ENCODE assay signal across 1 cellular context in genomic region chr6:24666097-24666615, GRCh38.
TF ChIP-seq lines count a peak whose summit lies in the region.

No MANE protein-coding gene starts in this region.

TF ChIP-seq in HepG2, 621 proteins besides CTCF, POLR2A, EP300 and RAD21 (continues in another document):
- no peak for TF ChIP-seq SNRNP70 (IDR thresholded peaks at IDR 0.05; ENCODE audit: low read depth, low read length)
- no peak for TF ChIP-seq ZNF350 (CRISPR knock-in tag; IDR thresholded peaks at IDR 0.05; ENCODE audit: borderline replicate concordance, low read depth)
- TF ChIP-seq POLR2AphosphoS2 (IDR thresholded peaks at IDR 0.05; ENCODE audit: low read depth, low read length): no peak
- TF ChIP-seq USF2 (IDR thresholded peaks at IDR 0.05; ENCODE audit: low read depth, low read length): no peak
- TF ChIP-seq USF2 (CRISPR knock-in tag; IDR thresholded peaks at IDR 0.05; ENCODE audit: borderline replicate concordance): no peak; the same call in 1 of the 2 replicates
- no peak for TF ChIP-seq PCBP2 (optimal IDR thresholded peaks at IDR 0.05; ENCODE audit: low read depth, low read length, poor library complexity, severe bottlenecking)
- TF ChIP-seq, protein P1, sequence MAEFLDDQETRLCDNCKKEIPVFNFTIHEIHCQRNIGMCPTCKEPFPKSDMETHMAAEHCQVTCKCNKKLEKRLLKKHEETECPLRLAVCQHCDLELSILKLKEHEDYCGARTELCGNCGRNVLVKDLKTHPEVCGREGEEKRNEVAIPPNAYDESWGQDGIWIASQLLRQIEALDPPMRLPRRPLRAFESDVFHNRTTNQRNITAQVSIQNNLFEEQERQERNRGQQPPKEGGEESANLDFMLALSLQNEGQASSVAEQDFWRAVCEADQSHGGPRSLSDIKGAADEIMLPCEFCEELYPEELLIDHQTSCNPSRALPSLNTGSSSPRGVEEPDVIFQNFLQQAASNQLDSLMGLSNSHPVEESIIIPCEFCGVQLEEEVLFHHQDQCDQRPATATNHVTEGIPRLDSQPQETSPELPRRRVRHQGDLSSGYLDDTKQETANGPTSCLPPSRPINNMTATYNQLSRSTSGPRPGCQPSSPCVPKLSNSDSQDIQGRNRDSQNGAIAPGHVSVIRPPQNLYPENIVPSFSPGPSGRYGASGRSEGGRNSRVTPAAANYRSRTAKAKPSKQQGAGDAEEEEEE (CRISPR knock-in tag; IDR thresholded peaks at IDR 0.05; ENCODE audit: borderline replicate concordance): 0 out of 2 replicates have a peak, but pooled peaks have one; percentile 17
- TF ChIP-seq ZHX2 (IDR thresholded peaks at IDR 0.05; ENCODE audit: low read depth): no peak
- TF ChIP-seq ZHX2 (CRISPR knock-in tag; IDR thresholded peaks at IDR 0.05; ENCODE audit: borderline replicate concordance): no peak
- no peak for TF ChIP-seq SKI (IDR thresholded peaks at IDR 0.05; ENCODE audit: partially characterized antibody)
- no peak for TF ChIP-seq THAP11 (CRISPR knock-in tag; IDR thresholded peaks at IDR 0.05)
- TF ChIP-seq ZNF614 (CRISPR knock-in tag; IDR thresholded peaks at IDR 0.05; ENCODE audit: borderline replicate concordance): no peak
- no peak for TF ChIP-seq HCFC1 (IDR thresholded peaks at IDR 0.05; ENCODE audit: low read depth, low read length)
- TF ChIP-seq ZNF674 (CRISPR knock-in tag; IDR thresholded peaks at IDR 0.05; ENCODE audit: low read depth): no peak; the same call in none of the 2 replicates
- TF ChIP-seq, protein P2, sequence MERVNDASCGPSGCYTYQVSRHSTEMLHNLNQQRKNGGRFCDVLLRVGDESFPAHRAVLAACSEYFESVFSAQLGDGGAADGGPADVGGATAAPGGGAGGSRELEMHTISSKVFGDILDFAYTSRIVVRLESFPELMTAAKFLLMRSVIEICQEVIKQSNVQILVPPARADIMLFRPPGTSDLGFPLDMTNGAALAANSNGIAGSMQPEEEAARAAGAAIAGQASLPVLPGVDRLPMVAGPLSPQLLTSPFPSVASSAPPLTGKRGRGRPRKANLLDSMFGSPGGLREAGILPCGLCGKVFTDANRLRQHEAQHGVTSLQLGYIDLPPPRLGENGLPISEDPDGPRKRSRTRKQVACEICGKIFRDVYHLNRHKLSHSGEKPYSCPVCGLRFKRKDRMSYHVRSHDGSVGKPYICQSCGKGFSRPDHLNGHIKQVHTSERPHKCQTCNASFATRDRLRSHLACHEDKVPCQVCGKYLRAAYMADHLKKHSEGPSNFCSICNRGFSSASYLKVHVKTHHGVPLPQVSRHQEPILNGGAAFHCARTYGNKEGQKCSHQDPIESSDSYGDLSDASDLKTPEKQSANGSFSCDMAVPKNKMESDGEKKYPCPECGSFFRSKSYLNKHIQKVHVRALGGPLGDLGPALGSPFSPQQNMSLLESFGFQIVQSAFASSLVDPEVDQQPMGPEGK (CRISPR knock-in tag; IDR thresholded peaks at IDR 0.05): no peak
- TF ChIP-seq ZSCAN25 (CRISPR knock-in tag; IDR thresholded peaks at IDR 0.05): no peak
- no peak for TF ChIP-seq ZNF24 (IDR thresholded peaks at IDR 0.05)
- no peak for TF ChIP-seq ZFY (CRISPR knock-in tag; IDR thresholded peaks at IDR 0.05)
- no peak for TF ChIP-seq ARNT2 (CRISPR knock-in tag; IDR thresholded peaks at IDR 0.05; ENCODE audit: low read depth)
- TF ChIP-seq, protein P3, sequence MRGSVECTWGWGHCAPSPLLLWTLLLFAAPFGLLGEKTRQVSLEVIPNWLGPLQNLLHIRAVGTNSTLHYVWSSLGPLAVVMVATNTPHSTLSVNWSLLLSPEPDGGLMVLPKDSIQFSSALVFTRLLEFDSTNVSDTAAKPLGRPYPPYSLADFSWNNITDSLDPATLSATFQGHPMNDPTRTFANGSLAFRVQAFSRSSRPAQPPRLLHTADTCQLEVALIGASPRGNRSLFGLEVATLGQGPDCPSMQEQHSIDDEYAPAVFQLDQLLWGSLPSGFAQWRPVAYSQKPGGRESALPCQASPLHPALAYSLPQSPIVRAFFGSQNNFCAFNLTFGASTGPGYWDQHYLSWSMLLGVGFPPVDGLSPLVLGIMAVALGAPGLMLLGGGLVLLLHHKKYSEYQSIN (CRISPR knock-in tag; IDR thresholded peaks at IDR 0.05; ENCODE audit: borderline replicate concordance): no peak
- peak; percentile 85; the same call in 1 of the 2 replicates for TF ChIP-seq ZNF878 (CRISPR knock-in tag; IDR thresholded peaks at IDR 0.05)
- TF ChIP-seq U2AF1 (optimal IDR thresholded peaks at IDR 0.05; ENCODE audit: low read depth, low read length): peak; percentile 23
- TF ChIP-seq HDAC6 (IDR thresholded peaks at IDR 0.05; ENCODE audit: low read depth, low read length): no peak
- no peak for TF ChIP-seq AHDC1 (CRISPR knock-in tag; IDR thresholded peaks at IDR 0.05; ENCODE audit: borderline replicate concordance)
- no peak for TF ChIP-seq CC2D1A (CRISPR knock-in tag; IDR thresholded peaks at IDR 0.05)
- TF ChIP-seq, protein P4, sequence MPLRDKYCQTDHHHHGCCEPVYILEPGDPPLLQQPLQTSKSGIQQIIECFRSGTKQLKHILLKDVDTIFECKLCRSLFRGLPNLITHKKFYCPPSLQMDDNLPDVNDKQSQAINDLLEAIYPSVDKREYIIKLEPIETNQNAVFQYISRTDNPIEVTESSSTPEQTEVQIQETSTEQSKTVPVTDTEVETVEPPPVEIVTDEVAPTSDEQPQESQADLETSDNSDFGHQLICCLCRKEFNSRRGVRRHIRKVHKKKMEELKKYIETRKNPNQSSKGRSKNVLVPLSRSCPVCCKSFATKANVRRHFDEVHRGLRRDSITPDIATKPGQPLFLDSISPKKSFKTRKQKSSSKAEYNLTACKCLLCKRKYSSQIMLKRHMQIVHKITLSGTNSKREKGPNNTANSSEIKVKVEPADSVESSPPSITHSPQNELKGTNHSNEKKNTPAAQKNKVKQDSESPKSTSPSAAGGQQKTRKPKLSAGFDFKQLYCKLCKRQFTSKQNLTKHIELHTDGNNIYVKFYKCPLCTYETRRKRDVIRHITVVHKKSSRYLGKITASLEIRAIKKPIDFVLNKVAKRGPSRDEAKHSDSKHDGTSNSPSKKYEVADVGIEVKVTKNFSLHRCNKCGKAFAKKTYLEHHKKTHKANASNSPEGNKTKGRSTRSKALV (CRISPR knock-in tag; IDR thresholded peaks at IDR 0.05): peak; percentile 49; the same call in 1 of the 2 replicates
- TF ChIP-seq, protein P5, sequence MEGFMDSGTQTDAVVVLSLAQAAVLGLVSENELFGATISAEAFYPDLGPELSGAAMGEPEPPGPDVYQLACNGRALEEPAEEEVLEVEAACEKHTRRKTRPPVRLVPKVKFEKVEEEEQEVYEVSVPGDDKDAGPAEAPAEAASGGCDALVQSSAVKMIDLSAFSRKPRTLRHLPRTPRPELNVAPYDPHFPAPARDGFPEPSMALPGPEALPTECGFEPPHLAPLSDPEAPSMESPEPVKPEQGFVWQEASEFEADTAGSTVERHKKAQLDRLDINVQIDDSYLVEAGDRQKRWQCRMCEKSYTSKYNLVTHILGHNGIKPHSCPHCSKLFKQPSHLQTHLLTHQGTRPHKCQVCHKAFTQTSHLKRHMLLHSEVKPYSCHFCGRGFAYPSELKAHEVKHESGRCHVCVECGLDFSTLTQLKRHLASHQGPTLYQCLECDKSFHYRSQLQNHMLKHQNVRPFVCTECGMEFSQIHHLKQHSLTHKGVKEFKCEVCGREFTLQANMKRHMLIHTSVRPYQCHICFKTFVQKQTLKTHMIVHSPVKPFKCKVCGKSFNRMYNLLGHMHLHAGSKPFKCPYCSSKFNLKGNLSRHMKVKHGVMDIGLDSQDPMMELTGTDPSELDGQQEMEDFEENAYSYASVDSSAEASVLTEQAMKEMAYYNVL (CRISPR knock-in tag; IDR thresholded peaks at IDR 0.05; ENCODE audit: borderline replicate concordance): no peak
- TF ChIP-seq THRA (CRISPR knock-in tag; IDR thresholded peaks at IDR 0.05; ENCODE audit: borderline replicate concordance): no peak
- TF ChIP-seq BCL6 (CRISPR knock-in tag; IDR thresholded peaks at IDR 0.05): no peak
- peak; percentile 81 for TF ChIP-seq KDM5A (IDR thresholded peaks at IDR 0.05; ENCODE audit: borderline replicate concordance, low read length)
- TF ChIP-seq WIZ (CRISPR knock-in tag; IDR thresholded peaks at IDR 0.05): no peak
- no peak for TF ChIP-seq FOSL2 (CRISPR knock-in tag; IDR thresholded peaks at IDR 0.05)
